Comparison of ENCODE assay signal across 8 cellular contexts in genomic region chr4:56817840-56818491, GRCh38.
DNase-seq lines count a peak whose midpoint lies in the region; ATAC-seq and TF ChIP-seq lines count a peak whose summit lies in the region.

No MANE protein-coding gene starts in this region.

- peak; percentile 78 for ATAC-seq in HG03097 (IDR thresholded peaks at IDR 0.05; ENCODE audit: low FRiP score, unreplicated experiment)
- peak; percentile 93 for ATAC-seq in stimulated activated memory B cell treated with anti-CD40 and anti-IgM and Interleukin-4, amounts not matched to agents 10 μg/mL and 1 μg/mL and 100 μg/mL, for 72 hours

- peaks cover 20% of the 10 kb centered on the region for H3K27me3 Mint-ChIP-seq in stimulated activated memory B cell treated with anti-CD40 and anti-IgM and Interleukin-4, amounts not matched to agents 10 μg/mL and 1 μg/mL and 100 μg/mL, for 72 hours

- no peaks in the 10 kb centered on the region for H3K36me3 Mint-ChIP-seq in stimulated activated memory B cell treated with anti-CD40 and anti-IgM and Interleukin-4, amounts not matched to agents 10 μg/mL and 1 μg/mL and 100 μg/mL, for 72 hours

- peak overlapping the region; percentile 20 for H3K4me3 Mint-ChIP-seq in stimulated activated memory B cell treated with anti-CD40 and anti-IgM and Interleukin-4, amounts not matched to agents 10 μg/mL and 1 μg/mL and 100 μg/mL, for 72 hours

- peak; percentile 3 to 9 for DNase-seq in activated CD4-positive, alpha-beta T cell treated with anti-CD3 and anti-CD28 coated beads for 4 hours
- no peak for DNase-seq in activated CD4-positive, alpha-beta T cell treated with anti-CD3 and anti-CD28 coated beads for 1 hour
- DNase-seq in activated CD8-positive, alpha-beta memory T cell treated with anti-CD3 and anti-CD28 coated beads, Interleukin-2, amount 50 U/mL, for 1 hour (ENCODE audit: extremely low read depth), result peak; percentile 7
- no peak for DNase-seq in DMS 273 (lab: John Stamatoyannopoulos, UW; ENCODE audit: unreplicated experiment)
- no peak for DNase-seq in NAMALWA (ENCODE audit: low spot score)
- no peak for DNase-seq in HEK293T (ENCODE audit: extremely low spot score)

- no peaks in the 10 kb centered on the region for H3K9me3 Mint-ChIP-seq in stimulated activated memory B cell treated with anti-CD40 and anti-IgM and Interleukin-4, amounts not matched to agents 10 μg/mL and 1 μg/mL and 100 μg/mL, for 72 hours

- POLR2A ChIA-PET in HEK293T (lab: Yijun Ruan, JAX), result no interaction called here

- H3K27ac Mint-ChIP-seq in stimulated activated memory B cell treated with anti-CD40 and anti-IgM and Interleukin-4, amounts not matched to agents 10 μg/mL and 1 μg/mL and 100 μg/mL, for 72 hours, result peak overlapping the region; percentile 0

- CTCF ChIA-PET in HEK293T (lab: Yijun Ruan, JAX), result no interaction called here

- peaks cover 26% of the 10 kb centered on the region for H3K4me1 Mint-ChIP-seq in stimulated activated memory B cell treated with anti-CD40 and anti-IgM and Interleukin-4, amounts not matched to agents 10 μg/mL and 1 μg/mL and 100 μg/mL, for 72 hours

TF ChIP-seq in HEK293T, 16 proteins besides CTCF, POLR2A, EP300 and RAD21:
- TF ChIP-seq NFRKB (IDR thresholded peaks at IDR 0.05), result no peak
- no peak for TF ChIP-seq SP1 (IDR thresholded peaks at IDR 0.05)
- TF ChIP-seq ZNF384 (IDR thresholded peaks at IDR 0.05), result no peak
- no peak for TF ChIP-seq SUZ12 (IDR thresholded peaks at IDR 0.05)
- no peak for TF ChIP-seq HDGF (IDR thresholded peaks at IDR 0.05; ENCODE audit: borderline replicate concordance)
- no peak for TF ChIP-seq TARDBP (IDR thresholded peaks at IDR 0.05)
- TF ChIP-seq, protein P1, sequence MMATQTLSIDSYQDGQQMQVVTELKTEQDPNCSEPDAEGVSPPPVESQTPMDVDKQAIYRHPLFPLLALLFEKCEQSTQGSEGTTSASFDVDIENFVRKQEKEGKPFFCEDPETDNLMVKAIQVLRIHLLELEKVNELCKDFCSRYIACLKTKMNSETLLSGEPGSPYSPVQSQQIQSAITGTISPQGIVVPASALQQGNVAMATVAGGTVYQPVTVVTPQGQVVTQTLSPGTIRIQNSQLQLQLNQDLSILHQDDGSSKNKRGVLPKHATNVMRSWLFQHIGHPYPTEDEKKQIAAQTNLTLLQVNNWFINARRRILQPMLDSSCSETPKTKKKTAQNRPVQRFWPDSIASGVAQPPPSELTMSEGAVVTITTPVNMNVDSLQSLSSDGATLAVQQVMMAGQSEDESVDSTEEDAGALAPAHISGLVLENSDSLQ (IDR thresholded peaks at IDR 0.05), result no peak
- no peak for TF ChIP-seq LEF1 (IDR thresholded peaks at IDR 0.05; ENCODE audit: borderline replicate concordance)
- TF ChIP-seq ARNT (IDR thresholded peaks at IDR 0.05), result no peak
- no peak for TF ChIP-seq FOXM1 (IDR thresholded peaks at IDR 0.05; ENCODE audit: borderline replicate concordance)
- no peak for TF ChIP-seq FOXK2 (IDR thresholded peaks at IDR 0.05)
- no peak for TF ChIP-seq ELF4 (IDR thresholded peaks at IDR 0.05)
- TF ChIP-seq CTBP1 (IDR thresholded peaks at IDR 0.05; ENCODE audit: borderline replicate concordance), result no peak
- no peak for TF ChIP-seq BHLHE40 (IDR thresholded peaks at IDR 0.05; ENCODE audit: borderline replicate concordance)
- no peak for TF ChIP-seq L3MBTL2 (conservative IDR thresholded peaks at IDR 0.05)
- no peak for TF ChIP-seq FOXA1 (IDR thresholded peaks at IDR 0.05)

Comparison
In these comparisons a context has a peak if more than half of its experiments do, and no peak if none do; other contexts are left out.
1. DNase-seq: peak in activated CD4-positive, alpha-beta T cell treated with anti-CD3 and anti-CD28 coated beads for 4 hours (2 of 2) and activated CD8-positive, alpha-beta memory T cell treated with anti-CD3 and anti-CD28 coated beads, Interleukin-2, amount 50 U/mL, for 1 hour (single experiment); none in activated CD4-positive, alpha-beta T cell treated with anti-CD3 and anti-CD28 coated beads for 1 hour (single experiment), DMS 273 (single experiment), NAMALWA (single experiment) and HEK293T (single experiment).